In the genomic region with DNA sequence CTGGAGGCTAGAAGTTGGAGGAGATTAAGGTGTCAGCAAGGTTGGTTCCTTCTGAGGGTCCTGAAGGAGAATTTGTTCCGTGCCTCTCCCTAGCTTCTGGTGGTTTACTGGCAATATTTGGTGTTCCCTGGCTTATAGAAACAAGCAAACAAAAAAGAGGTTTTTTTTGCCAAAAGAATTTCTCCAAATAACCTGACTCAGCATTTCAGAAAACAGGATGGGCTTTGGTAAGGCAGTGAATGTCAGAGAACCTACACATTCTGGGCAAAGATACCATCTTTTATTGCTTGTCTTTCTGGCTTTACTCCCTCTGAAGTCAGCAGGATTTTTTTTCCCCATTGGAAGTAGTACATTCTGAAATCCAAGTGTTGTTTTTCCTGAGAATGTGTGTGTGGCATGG, we compare ENCODE assay signal across 30 cellular contexts.
"Had no signal": no experiment of that assay in that cellular context is flagged by ENCODE, and none has a peak within 500 bp of the region (broad histone marks: within the 10 kb centered on the region; RNA-seq: fewer than 3 reads in every experiment).

No MANE protein-coding gene starts in this region.

- H3K27me3 Mint-ChIP-seq: progenitor cell of endocrine pancreas; stimulated activated naive B cell treated with anti-CD40 and anti-IgM and Interleukin-4, amounts not matched to agents 10 μg/mL and 1 μg/mL and 100 μg/mL, for 72 hours had no signal

- H3K4me2 ChIP-seq: neural progenitor cell, smooth muscle cell had no signal

- H3K36me3 Mint-ChIP-seq: natural killer cell; neural progenitor cell; stimulated activated naive B cell treated with anti-CD40 and anti-IgM and Interleukin-4, amounts not matched to agents 10 μg/mL and 1 μg/mL and 100 μg/mL, for 72 hours had no signal

- H3K27me3 ChIP-seq: neural progenitor cell, ovary, spleen, stomach, thyroid gland, tibial nerve, upper lobe of left lung, vagina had no signal

- H3K36me3 ChIP-seq: neural progenitor cell, ovary, spleen, stomach, thoracic aorta, thyroid gland, tibial nerve, upper lobe of left lung, vagina had no signal

- H3K79me2 ChIP-seq: parathyroid adenoma had no signal

- FAIRE-seq: urothelium cell line had no signal

- ATAC-seq: natural killer cell; psoas muscle; right cardiac atrium; sciatic nerve; stimulated activated naive B cell treated with anti-CD40 and anti-IgM and Interleukin-4, amounts not matched to agents 10 μg/mL and 1 μg/mL and 100 μg/mL, for 72 hours had no signal

- H3K9me3 ChIP-seq: ovary, psoas muscle, spleen, stomach, thoracic aorta, thyroid gland, tibial nerve, upper lobe of left lung, vagina had no signal

- H3K9ac ChIP-seq: neural progenitor cell, parathyroid adenoma had no signal

- H3K4me1 ChIP-seq: neural progenitor cell, parathyroid adenoma, psoas muscle, stomach, thyroid gland, tibial nerve, upper lobe of left lung, vagina had no signal

- H2AFZ ChIP-seq: neural progenitor cell, parathyroid adenoma had no signal

- H3K4me1 Mint-ChIP-seq: natural killer cell, nephron, neural progenitor cell had no signal

- H3K27ac Mint-ChIP-seq: natural killer cell; nephron; neural progenitor cell; progenitor cell of endocrine pancreas; stimulated activated naive CD8-positive, alpha-beta T cell treated with anti-CD3 and anti-CD28 coated beads, Interleukin-15, Interleukin-2, amounts not matched to agents 100 ng/mL and 50 ng/mL, for 24 hours had no signal

- H3K4me3 ChIP-seq: neural progenitor cell, ovary, psoas muscle, skin epidermis, smooth muscle cell, spleen, stomach, thoracic aorta, thyroid gland, tibial nerve, upper lobe of left lung, vagina had no signal

- H3K27ac ChIP-seq: neural progenitor cell, ovary, parathyroid adenoma, psoas muscle, skin epidermis, spleen, stomach, thoracic aorta, thyroid gland, tibial nerve, upper lobe of left lung, vagina had no signal

- H3K9me3 Mint-ChIP-seq: natural killer cell; nephron; stimulated activated naive B cell treated with anti-CD40 and anti-IgM and Interleukin-4, amounts not matched to agents 10 μg/mL and 1 μg/mL and 100 μg/mL, for 72 hours; stimulated activated naive CD8-positive, alpha-beta T cell treated with anti-CD3 and anti-CD28 coated beads, Interleukin-15, Interleukin-2, amounts not matched to agents 100 ng/mL and 50 ng/mL, for 24 hours had no signal

- DNase-seq: natural killer cell; occipital lobe; ovary; posterior cingulate gyrus; psoas muscle; right cardiac atrium; spleen; stimulated activated CD4-positive, alpha-beta T cell treated with anti-CD3 and anti-CD28 coated beads, Interleukin-12 subunit alpha, Interleukin-12 subunit beta, amount 100 ng/mL, for 4 hours; stimulated activated CD4-positive, alpha-beta T cell treated with anti-CD3 and anti-CD28 coated beads, Interleukin-1b, Interleukin-23, amount 100 ng/mL, for 48 hours; stimulated activated CD4-positive, alpha-beta T cell treated with anti-CD3 and anti-CD28 coated beads, Interleukin-4, amount 100 ng/mL, for 1 hour; stimulated activated CD4-positive, alpha-beta T cell treated with anti-CD3 and anti-CD28 coated beads, Interleukin-4, amount 100 ng/mL, for 4 hours; stimulated activated CD8-positive, alpha-beta memory T cell treated with anti-CD3 and anti-CD28 coated beads, Interleukin-4, amount 100 ng/mL, for 48 hours; stimulated activated naive B cell treated with anti-CD40 and anti-IgM and Interleukin-4, amounts not matched to agents 10 μg/mL and 1 μg/mL and 100 μg/mL, for 72 hours; stimulated activated naive CD4-positive, alpha-beta T cell treated with Interleukin-2 at 50 U/mL for 16 hours; stomach; thyroid gland; trophoblast cell; upper lobe of left lung had no signal

- H3K4me3 Mint-ChIP-seq: natural killer cell; nephron; neural progenitor cell; stimulated activated naive B cell treated with anti-CD40 and anti-IgM and Interleukin-4, amounts not matched to agents 10 μg/mL and 1 μg/mL and 100 μg/mL, for 72 hours; stimulated activated naive CD8-positive, alpha-beta T cell treated with anti-CD3 and anti-CD28 coated beads, Interleukin-15, Interleukin-2, amounts not matched to agents 100 ng/mL and 50 ng/mL, for 24 hours had no signal
